Comparison of ENCODE assay signal across 1 cellular context in the genomic region with DNA sequence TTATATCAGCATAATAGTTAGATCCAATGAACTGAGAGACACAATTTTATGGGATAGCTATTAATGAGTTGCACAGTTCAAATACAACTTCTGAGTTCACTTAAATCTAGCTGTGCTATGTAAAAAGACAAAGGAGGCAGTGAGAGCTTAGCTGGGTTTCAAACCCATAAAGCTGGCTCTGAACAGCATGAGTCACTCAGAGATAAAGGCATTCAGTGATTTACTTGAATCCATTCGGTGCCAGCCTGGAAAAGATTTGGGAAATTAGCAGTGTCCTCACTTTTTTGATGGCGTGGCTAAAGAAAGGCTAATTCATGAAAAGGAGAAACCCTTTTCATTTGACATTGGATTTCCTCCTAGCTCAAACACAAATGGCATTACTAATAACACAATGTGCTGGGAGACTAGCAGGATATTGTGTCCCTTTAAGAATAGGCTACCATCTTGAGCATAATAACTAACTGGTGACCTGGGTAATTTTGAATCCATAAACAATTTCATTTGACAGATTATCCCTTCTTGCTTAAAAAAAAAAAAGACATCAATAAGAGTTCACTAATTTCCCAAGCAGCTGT.
TF ChIP-seq lines count a peak whose summit lies in the region.

No MANE protein-coding gene starts in this region.

TF ChIP-seq in endothelial cell of umbilical vein, 7 proteins besides CTCF, POLR2A, EP300 and RAD21 (continued from another document):
- peak; percentile 28 for TF ChIP-seq FOS (IDR thresholded peaks at IDR 0.05; ENCODE audit: borderline replicate concordance, insufficient read depth, low read length)
- no peak for TF ChIP-seq JUN (IDR thresholded peaks at IDR 0.05; ENCODE audit: borderline replicate concordance, insufficient read depth, insufficient read length, low read depth)
